In genomic region chr12:43805149-43805856, GRCh38 we compare ENCODE assay signal across 8 cellular contexts. TPM values are rescaled to one million over a fixed set of nuclear protein-coding genes. Genes with fewer than 3 reads are reported as not detected.
DNase-seq lines count a peak whose midpoint lies in the region; ATAC-seq and TF ChIP-seq lines count a peak whose summit lies in the region.

No MANE protein-coding gene starts in this region.

- intact Hi-C loops in natural killer cell (cut with micrococcal nuclease): loop anchor here (5.0 kb wide), 1 partner anchor 77 kb away; no protein-coding TSS in a partner anchor

- peak overlapping the region; percentile 88 for H3K4me3 ChIP-seq in AG09309 (ENCODE audit: control insufficient read depth, low read depth, low read length)

- ATAC-seq in GM18873 (IDR thresholded peaks at IDR 0.05; ENCODE audit: low FRiP score, unreplicated experiment): peak; percentile 8
- ATAC-seq in natural killer cell: no peak
- ATAC-seq in GM19324 (IDR thresholded peaks at IDR 0.05; ENCODE audit: low FRiP score, unreplicated experiment): no peak

- H3K9me3 Mint-ChIP-seq in endothelial cell (ENCODE audit: unreplicated experiment): no peaks in the 10 kb centered on the region
- no peaks in the 10 kb centered on the region for H3K9me3 Mint-ChIP-seq in natural killer cell

- H3K27ac Mint-ChIP-seq in endothelial cell (ENCODE audit: unreplicated experiment) (peak overlapping the region; percentile 80), natural killer cell (peak overlapping the region; percentile 95 to 98)

- POLR2A ChIA-PET in RWPE1 (lab: Yijun Ruan, JAX; ENCODE audit: low non-redundant PET): interaction anchor here (1.2 to 1.4 kb wide), 2 partner anchors 30 to 77 kb away, joined by 3 to 4 read pairs; partner anchors contain the start of gene TMEM117

- H3K4me3 Mint-ChIP-seq in endothelial cell (ENCODE audit: unreplicated experiment): peak overlapping the region; percentile 93
- peak overlapping the region; percentile 100 for H3K4me3 Mint-ChIP-seq in natural killer cell

- H3K4me1 Mint-ChIP-seq in endothelial cell (ENCODE audit: unreplicated experiment): peaks cover 20% of the 10 kb centered on the region
- H3K4me1 Mint-ChIP-seq in natural killer cell: peaks cover 28 to 29% of the 10 kb centered on the region in 2 donors

- H3K27ac ChIP-seq in RWPE1: peak overlapping the region; percentile 90

- DNase-seq in AG09309 (ENCODE audit: low read depth) (no peak), RWPE1 (ENCODE audit: low spot score) (peak; percentile 5), endothelial cell (ENCODE audit: low spot score) (no peak), natural killer cell (no peak), NCI-H774 (lab: John Stamatoyannopoulos, UW) (no peak), NOMO-1 treated with DMSO at 0.1 percent for 48 hours (lab: John Stamatoyannopoulos, UW; ENCODE audit: unreplicated experiment) (no peak)

- H3K27me3 Mint-ChIP-seq in endothelial cell (ENCODE audit: unreplicated experiment) (peaks cover 6% of the 10 kb centered on the region), natural killer cell (ENCODE audit: low read depth in 2 of 2) (peaks cover 0 to 5% of the 10 kb centered on the region in 2 donors)

- H3K36me3 Mint-ChIP-seq in endothelial cell (ENCODE audit: low read depth, unreplicated experiment) (peaks cover 8% of the 10 kb centered on the region), natural killer cell (peaks cover 7% of the 10 kb centered on the region)

- no peak for TF ChIP-seq CTCF in AG09309 (IDR thresholded peaks at IDR 0.05; ENCODE audit: control insufficient read depth, insufficient read depth, low read depth, low read length, missing control alignments)
- no peak for TF ChIP-seq CTCF in RWPE1 (conservative IDR thresholded peaks at IDR 0.05; ENCODE audit: low read depth)
- no peak for TF ChIP-seq CTCF in endothelial cell (IDR thresholded peaks at IDR 0.05; ENCODE audit: unreplicated experiment)
- TF ChIP-seq CTCF in natural killer cell (IDR thresholded peaks at IDR 0.05): no peak

- CTCF ChIA-PET in RWPE1 (lab: Yijun Ruan, JAX): interaction anchor here (0.5 to 2.9 kb wide), 6 partner anchors 12 to 77 kb away, joined by 3 to 10 read pairs (median 3); no protein-coding TSS in a partner anchor

RNA-seq across cellular contexts. Expression of gene TWF1, which starts 0.8 kb away (rescaled TPM):
- total RNA-seq in endothelial cell (ENCODE audit: unreplicated experiment) (44.8 TPM), natural killer cell (10 to 100 TPM; 68.0 to 75.5 (median 68.1) TPM)

RNA-seq across cellular contexts. Expression of gene TMEM117, which starts 30.6 kb away (rescaled TPM):
- total RNA-seq in endothelial cell (ENCODE audit: unreplicated experiment) (0.80 TPM), natural killer cell (1 to 10 TPM; 7.1 to 8.1 (median 7.9) TPM)

RNA-seq across cellular contexts. Expression of gene IRAK4, which starts 46.6 kb away (rescaled TPM):
- 17.3 TPM for total RNA-seq in endothelial cell (ENCODE audit: unreplicated experiment)
- total RNA-seq in natural killer cell: 10 to 100 TPM; 60.6 to 70.4 (median 70.3) TPM

RNA-seq across cellular contexts. Expression of gene PUS7L, which starts 46.7 kb away (rescaled TPM):
- total RNA-seq in endothelial cell (ENCODE audit: unreplicated experiment) (15.4 TPM), natural killer cell (10 to 100 TPM; 15.8 to 24.5 (median 19.0) TPM)
